In genomic region chr22:24947881-24948280, GRCh38 we compare ENCODE assay signal across 1 cellular context.
TF ChIP-seq lines count a peak whose summit lies in the region.

No MANE protein-coding gene starts in this region.

TF ChIP-seq in H1, 55 proteins besides CTCF, POLR2A, EP300 and RAD21 (continued from another document):
- TF ChIP-seq TCF12 (IDR thresholded peaks at IDR 0.05; ENCODE audit: low read depth, low read length) (no peak), CBX8 (IDR thresholded peaks at IDR 0.05; ENCODE audit: borderline replicate concordance, low read depth, low read length) (no peak), MAFK (IDR thresholded peaks at IDR 0.05; ENCODE audit: low read depth, low read length) (no peak), NANOG (IDR thresholded peaks at IDR 0.05; ENCODE audit: insufficient read depth, low read depth, low read length, poor library complexity, severe bottlenecking) (no peak)
